6 cellular contexts compared by ENCODE assay signal in genomic region chr10:84216834-84217233, GRCh38. TPM values are rescaled to one million over a fixed set of nuclear protein-coding genes. Genes with fewer than 3 reads are reported as not detected.
"Had no signal": no experiment of that assay in that cellular context is flagged by ENCODE, and none has a peak within 500 bp of the region (broad histone marks: within the 10 kb centered on the region; RNA-seq: fewer than 3 reads in every experiment).

No MANE protein-coding gene starts in this region.

- H3K9me3 Mint-ChIP-seq: GM23338, H9 had no signal

- H2AFZ ChIP-seq: GM23338 had no signal

- DNase-seq: H9, HCEC 1CT, IMR-90 had no signal

- ATAC-seq: GM23338 had no signal

- H3K4me2 ChIP-seq: GM23338 had no signal

- H3K4me3 ChIP-seq: GM23338 had no signal

- H3K4me3 Mint-ChIP-seq: GM23338, H9 had no signal

- H3K27ac Mint-ChIP-seq: GM23338, H9 had no signal

RNA-seq across cellular contexts. Expression of gene LRIT2, which starts 8.5 kb away (rescaled TPM):
- total RNA-seq: GM23338, H1, H9, HT-29, IMR-90 had no signal
- polyA plus RNA-seq: GM23338, H1, IMR-90 had no signal

RNA-seq across cellular contexts. Expression of gene CDHR1, which starts 22.5 kb away (rescaled TPM):
- total RNA-seq: HT-29, IMR-90 had no signal
- polyA plus RNA-seq: IMR-90 had no signal

RNA-seq across cellular contexts. Expression of gene LRIT1, which starts 24.5 kb away (rescaled TPM):
- total RNA-seq: H1, H9, HT-29, IMR-90 had no signal
- polyA plus RNA-seq: GM23338, IMR-90 had no signal

RNA-seq across cellular contexts. Expression of gene RGR, which starts 28.0 kb away (rescaled TPM):
- total RNA-seq: GM23338, H1, H9, HT-29, IMR-90 had no signal
- polyA plus RNA-seq: GM23338, H1, IMR-90 had no signal

RNA-seq across cellular contexts. Expression of gene GPR15LG, which starts 43.2 kb away (rescaled TPM):
- total RNA-seq: GM23338, H1, H9, HT-29, IMR-90 had no signal
- polyA plus RNA-seq: GM23338, H1, IMR-90 had no signal
